Comparison of ENCODE assay signal across 8 cellular contexts in the genomic region with DNA sequence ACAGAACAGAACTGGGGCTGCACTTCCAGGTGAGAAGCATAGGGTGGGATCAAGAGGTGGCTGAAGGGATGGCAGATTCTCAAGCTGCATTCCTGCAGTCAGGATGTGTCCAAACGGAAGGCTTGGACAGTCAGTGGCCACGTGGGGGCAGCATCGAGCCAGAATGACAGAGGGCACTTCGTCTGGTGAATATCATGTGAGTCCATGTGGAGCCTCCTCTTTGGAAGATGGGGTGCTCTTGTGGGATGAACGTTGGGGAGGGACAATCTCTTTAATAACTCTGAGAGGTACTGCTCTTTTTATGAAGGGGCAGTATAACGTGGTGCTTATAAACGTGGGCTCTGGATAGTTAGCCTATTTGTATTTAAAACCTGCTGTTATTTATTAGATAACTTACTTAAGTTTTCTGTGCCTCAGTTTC.
DNase-seq lines count a peak whose midpoint lies in the region; ATAC-seq, FAIRE-seq and TF ChIP-seq lines count a peak whose summit lies in the region.

No MANE protein-coding gene starts in this region.

- FAIRE-seq in kidney (lab: Jason Lieb, UNC): no peak

- TF ChIP-seq POLR2A in breast epithelium (IDR thresholded peaks at IDR 0.05): no peak

- intact Hi-C loops in breast epithelium (cut with DNase I; ENCODE audit: low total_unique reads): loop anchor here (5.0 kb wide), 1 partner anchor 485 kb away; no protein-coding TSS in a partner anchor
- intact Hi-C loops in kidney (cut with DNase I): loop anchor here (10.0 kb wide), 1 partner anchor 483 kb away; no protein-coding TSS in a partner anchor

- ATAC-seq in GM18867 (IDR thresholded peaks at IDR 0.05; ENCODE audit: unreplicated experiment): peak; percentile 40
- no peak for ATAC-seq in GM21390 (IDR thresholded peaks at IDR 0.05; ENCODE audit: unreplicated experiment)

- no peaks in the 10 kb centered on the region for H3K9me3 ChIP-seq in breast epithelium
- H3K9me3 ChIP-seq in kidney (ENCODE audit: control insufficient read depth in 1 of 2, low read length in 2 of 2): no peaks in the 10 kb centered on the region

- no peak overlapping the region for H3K9ac ChIP-seq in kidney (ENCODE audit: low read length in 2 of 2)

- H3K27me3 ChIP-seq in breast epithelium: no peaks in the 10 kb centered on the region

- H3K36me3 ChIP-seq in breast epithelium (no peaks in the 10 kb centered on the region), kidney (ENCODE audit: control insufficient read depth in 1 of 2, insufficient read depth in 2 of 2, low read length in 2 of 2) (no peaks in the 10 kb centered on the region)

- peak; percentile 92 for TF ChIP-seq CTCF in AG09309 (IDR thresholded peaks at IDR 0.05; ENCODE audit: control insufficient read depth, insufficient read depth, low read depth, low read length, missing control alignments)
- peak; percentile 81 for TF ChIP-seq CTCF in WI38 (IDR thresholded peaks at IDR 0.05; ENCODE audit: low read depth, low read length)
- TF ChIP-seq CTCF in breast epithelium (IDR thresholded peaks at IDR 0.05): peak; percentile 77 to 88 (median 79)
- peak; percentile 91 for TF ChIP-seq CTCF in kidney (IDR thresholded peaks at IDR 0.05; ENCODE audit: borderline replicate concordance, extremely low read depth, insufficient read depth)

- H3K27ac ChIP-seq in breast epithelium (no peak overlapping the region), kidney (ENCODE audit: low read depth in 2 of 2, low read length in 2 of 2) (no peak overlapping the region)

- H3K4me3 ChIP-seq in AG09309 (ENCODE audit: control insufficient read depth, low read depth, low read length): no peak overlapping the region
- no peak overlapping the region for H3K4me3 ChIP-seq in WI38 (ENCODE audit: low read depth, low read length)
- H3K4me3 ChIP-seq in breast epithelium: no peak overlapping the region
- H3K4me3 ChIP-seq in kidney (ENCODE audit: low read length in 2 of 2): no peak overlapping the region

- no peaks in the 10 kb centered on the region for H3K4me1 ChIP-seq in breast epithelium
- H3K4me1 ChIP-seq in kidney (ENCODE audit: control insufficient read depth in 1 of 2, insufficient read depth in 1 of 2, low read depth in 1 of 2, low read length in 2 of 2): no peaks in the 10 kb centered on the region

- DNase-seq in AG09309 (ENCODE audit: low read depth) (peak; percentile 29), NCI-H187 (lab: John Stamatoyannopoulos, UW) (peak; percentile 49 to 69), breast epithelium (ENCODE audit: low spot score in 2 of 2) (peak; percentile 71 to 89), kidney (peak; percentile 88)
- DNase-seq in stimulated activated CD4-positive, alpha-beta T cell treated with anti-CD3 and anti-CD28 coated beads, Interleukin-2, amount 100 ng/mL, for 24 hours: peak; percentile 77 to 84

Comparison
In these comparisons a context has a peak if more than half of its experiments do, and no peak if none do; other contexts are left out.
1. DNase-seq: peak in every context shown above with its lines; median percentile 88 in kidney; 80 in stimulated activated CD4-positive, alpha-beta T cell treated with anti-CD3 and anti-CD28 coated beads, Interleukin-2, amount 100 ng/mL, for 24 hours; 80 in breast epithelium; 59 in NCI-H187; 29 in AG09309.